In genomic region chr11:46122955-46123354, GRCh38 we compare ENCODE assay signal across 1 cellular context.
TF ChIP-seq lines count a peak whose summit lies in the region.

No MANE protein-coding gene starts in this region.

TF ChIP-seq in SK-N-SH, 30 proteins besides CTCF, POLR2A, EP300 and RAD21 (continued from another document):
- no peak for TF ChIP-seq TAF1 (IDR thresholded peaks at IDR 0.05; ENCODE audit: borderline replicate concordance, low read depth, low read length)
TF ChIP-seq in SK-N-SH: peak in this region for 3.
